Comparison of ENCODE assay signal across 1 cellular context in the genomic region with DNA sequence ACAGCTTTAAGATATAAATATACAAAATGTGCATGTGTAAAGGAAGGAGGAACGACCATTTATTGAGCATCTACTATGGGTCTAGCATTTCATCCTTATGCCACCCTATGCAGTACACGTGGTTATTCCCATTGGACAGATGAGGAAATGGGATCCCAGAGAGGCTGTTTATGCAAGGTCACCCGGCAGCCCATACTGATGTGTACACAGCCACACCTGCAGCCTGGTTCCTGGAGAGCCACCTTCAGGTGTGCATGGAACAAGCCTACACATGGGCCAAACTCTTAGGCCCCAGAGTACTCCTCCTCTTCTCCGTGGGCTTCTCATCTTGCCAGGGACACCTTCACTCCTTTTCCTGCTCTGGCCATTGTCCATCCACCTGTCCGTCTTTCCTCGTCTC.
TF ChIP-seq lines count a peak whose summit lies in the region.

No MANE protein-coding gene starts in this region.

TF ChIP-seq in IMR-90, 13 proteins besides CTCF, POLR2A, EP300 and RAD21:
- TF ChIP-seq FOS (IDR thresholded peaks at IDR 0.05; ENCODE audit: low read depth, low read length), result no peak
TF ChIP-seq in IMR-90: peak in this region for 0.
